In the genomic region with DNA sequence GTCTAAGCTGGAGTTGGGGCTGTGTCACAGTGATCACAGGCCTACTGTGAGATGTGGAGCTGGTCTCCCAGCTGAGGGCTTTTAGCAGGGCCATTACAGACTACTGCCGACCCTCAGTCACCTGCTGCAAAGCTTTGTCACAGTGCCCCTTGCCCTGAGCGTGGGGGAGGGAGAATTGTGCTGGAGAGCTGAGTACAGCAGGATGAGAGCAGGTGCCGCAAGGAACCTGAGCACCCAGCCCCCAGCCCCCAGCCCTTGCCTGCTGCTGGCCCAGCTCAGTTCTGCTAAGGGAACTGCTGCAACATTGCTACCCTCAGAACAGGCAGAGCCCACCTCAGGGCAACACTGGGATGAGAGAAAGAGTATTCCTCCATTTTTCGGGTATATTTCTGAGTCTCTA, we compare ENCODE assay signal across 31 cellular contexts.
"Had no signal": no experiment of that assay in that cellular context is flagged by ENCODE, and none has a peak within 500 bp of the region (broad histone marks: within the 10 kb centered on the region; RNA-seq: fewer than 3 reads in every experiment).

No MANE protein-coding gene starts in this region.

- H3K27me3 ChIP-seq: adrenal gland, body of pancreas, brain microvascular endothelial cell, breast epithelium had no signal

- H3K4me3 ChIP-seq: adrenal gland, body of pancreas, breast epithelium had no signal

- H3K36me3 ChIP-seq: adrenal gland, brain microvascular endothelial cell, breast epithelium had no signal

- ATAC-seq: activated CD8-positive, alpha-beta T cell treated with anti-CD3 and anti-CD28 coated beads for 36 hours; activated naive CD4-positive, alpha-beta T cell treated with anti-CD3 and anti-CD28 coated beads, Interleukin-2, amount 50 U/mL, for 72 hours; activated T-cell treated with anti-CD3 and anti-CD28 coated beads, Interleukin-2, amount 50 U/mL, for 4 hours; activated T-cell treated with anti-CD3 and anti-CD28 coated beads, Interleukin-2, amount 50 U/mL, for 72 hours; activated T-helper 17 cell treated with anti-CD3 and anti-CD28 coated beads, Interleukin-2, amount 50 U/mL, for 72 hours; body of pancreas had no signal

- H3K4me1 ChIP-seq: adrenal gland, body of pancreas, breast epithelium had no signal

- H3K27ac ChIP-seq: adrenal gland, body of pancreas, brain microvascular endothelial cell, breast epithelium, VCaP had no signal

- DNase-seq: activated B cell treated with CpG ODN at 0.5 μM for 24 hours; activated CD4-positive, alpha-beta memory T cell treated with anti-CD3 and anti-CD28 coated beads for 36 hours; activated CD4-positive, alpha-beta T cell treated with anti-CD3 and anti-CD28 coated beads for 4 hours; activated CD4-positive, alpha-beta T cell treated with anti-CD3 and anti-CD28 coated beads, Interleukin-2, amount 10 ng/mL, durations not matched to agents 24 days and 14 days; activated CD4-positive, alpha-beta T cell treated with anti-CD3 and anti-CD28 coated beads, Interleukin-2, amount 50 U/mL, for 1 hour; activated CD4-positive, alpha-beta T cell treated with anti-CD3 and anti-CD28 coated beads, Interleukin-2, amount 50 U/mL, for 4 hours; activated CD4-positive, CD25-positive, alpha-beta regulatory T cell treated with anti-CD3 and anti-CD28 coated beads, Interleukin-2, amount 50 U/mL, for 72 hours; activated CD8-positive, alpha-beta memory T cell treated with anti-CD3 and anti-CD28 coated beads, Interleukin-2, amount 50 U/mL, for 4 hours; activated CD8-positive, alpha-beta T cell treated with anti-CD3 and anti-CD28 coated beads for 36 hours; activated effector memory CD4-positive, alpha-beta T cell treated with anti-CD3 and anti-CD28 coated beads, Interleukin-2, amount 50 U/mL, for 16 hours; activated gamma-delta T cell treated with Interleukin-2 at 50 U/mL for 16 hours; activated naive CD4-positive, alpha-beta T cell; activated naive CD4-positive, alpha-beta T cell treated with anti-CD3 and anti-CD28 coated beads for 36 hours; activated naive CD4-positive, alpha-beta T cell treated with anti-CD3 and anti-CD28 coated beads, Interleukin-2, amount 50 U/mL, for 16 hours; activated naive CD8-positive, alpha-beta T cell treated with anti-CD3 and anti-CD28 coated beads for 36 hours; activated T-cell treated with anti-CD3 and anti-CD28 coated beads for 4 hours; activated T-cell treated with anti-CD3 and anti-CD28 coated beads, Interleukin-2, amount 50 U/mL, for 1 hour; activated T-cell treated with anti-CD3 and anti-CD28 coated beads, Interleukin-2, amount 50 U/mL, for 4 hours; activated T-cell treated with anti-CD3 and anti-CD28 coated beads, Interleukin-2, amount 50 U/mL, for 72 hours; adrenal gland; amniotic stem cell; body of pancreas; brain microvascular endothelial cell; central memory CD4-positive, alpha-beta T cell; T-helper 1 cell; T-helper 2 cell; T-helper 9 cell had no signal
